17 cellular contexts compared by ENCODE assay signal in genomic region chr1:186577633-186578032, GRCh38.
"Had no signal": no experiment of that assay in that cellular context is flagged by ENCODE, and none has a peak within 500 bp of the region (broad histone marks: within the 10 kb centered on the region; RNA-seq: fewer than 3 reads in every experiment).

No MANE protein-coding gene starts in this region.

- H3K27me3 Mint-ChIP-seq: effector memory CD8-positive, alpha-beta T cell; naive thymus-derived CD8-positive, alpha-beta T cell had no signal

- H3K36me3 ChIP-seq: ovary, right lobe of liver, suprapubic skin, transverse colon, vagina had no signal

- H3K27me3 ChIP-seq: ovary, right lobe of liver, suprapubic skin, transverse colon, vagina had no signal

- H3K27ac ChIP-seq: ovary, right lobe of liver, suprapubic skin, transverse colon, vagina had no signal

- H3K9me3 Mint-ChIP-seq: effector memory CD8-positive, alpha-beta T cell had no signal

- H3K9me3 ChIP-seq: ovary, right lobe of liver, suprapubic skin, transverse colon, vagina had no signal

- H3K27ac Mint-ChIP-seq: effector memory CD8-positive, alpha-beta T cell; naive thymus-derived CD8-positive, alpha-beta T cell; nephron progenitor cell; stimulated activated naive CD8-positive, alpha-beta T cell treated with anti-CD3 and anti-CD28 coated beads, Interleukin-15, amount 100 ng/mL, for 72 hours had no signal

- DNase-seq: cortex of kidney; effector memory CD8-positive, alpha-beta T cell; kidney; naive thymus-derived CD8-positive, alpha-beta T cell; nephron progenitor cell; occipital lobe; ovary; retina; right lobe of liver; stimulated activated CD4-positive, alpha-beta T cell treated with anti-CD3 and anti-CD28 coated beads, Interleukin-15, amount 100 ng/mL, for 24 hours; stimulated activated CD4-positive, alpha-beta T cell treated with anti-CD3 and anti-CD28 coated beads, Interleukin-2, amount 100 ng/mL, for 48 hours; stimulated activated naive CD4-positive, alpha-beta T cell; stimulated activated naive CD8-positive, alpha-beta T cell treated with anti-CD3 and anti-CD28 coated beads, Interleukin-15, amount 100 ng/mL, for 72 hours; transverse colon had no signal

- H3K4me3 ChIP-seq: ovary, right lobe of liver, suprapubic skin, transverse colon, vagina had no signal

- H3K4me1 Mint-ChIP-seq: naive thymus-derived CD8-positive, alpha-beta T cell; nephron progenitor cell had no signal

- H3K4me1 ChIP-seq: suprapubic skin had no signal

- H3K4me3 Mint-ChIP-seq: effector memory CD8-positive, alpha-beta T cell; naive thymus-derived CD8-positive, alpha-beta T cell; nephron progenitor cell; stimulated activated naive CD8-positive, alpha-beta T cell treated with anti-CD3 and anti-CD28 coated beads, Interleukin-15, amount 100 ng/mL, for 72 hours had no signal

- ATAC-seq: effector memory CD8-positive, alpha-beta T cell; left lobe of liver; naive thymus-derived CD8-positive, alpha-beta T cell; right lobe of liver; stimulated activated naive CD8-positive, alpha-beta T cell treated with anti-CD3 and anti-CD28 coated beads, Interleukin-15, amount 100 ng/mL, for 72 hours had no signal
